17 cellular contexts compared by ENCODE assay signal in the genomic region with DNA sequence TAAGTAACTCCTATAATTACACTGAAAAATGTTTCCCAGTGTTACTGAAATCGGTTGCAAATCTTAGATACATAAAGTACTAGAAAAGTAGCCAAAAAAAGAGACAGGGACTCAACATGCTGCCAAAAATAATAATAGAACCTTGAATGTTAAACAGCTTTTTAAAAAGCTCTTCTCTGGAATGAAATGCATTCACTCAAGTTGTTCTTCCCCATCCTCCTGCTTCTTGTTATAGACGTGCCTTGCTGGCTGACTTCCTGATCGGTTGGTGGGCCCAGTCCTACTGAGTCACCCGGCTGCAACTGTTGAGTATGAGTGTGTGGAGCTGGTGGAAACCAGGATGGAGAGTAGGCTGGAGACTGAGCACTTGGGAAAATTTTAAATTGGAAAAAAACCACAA. TPM values are rescaled to one million over a fixed set of nuclear protein-coding genes. Genes with fewer than 3 reads are reported as not detected.
DNase-seq lines count a peak whose midpoint lies in the region.
"Had no signal": no experiment of that assay in that cellular context is flagged by ENCODE, and none has a peak within 500 bp of the region (broad histone marks: within the 10 kb centered on the region; RNA-seq: fewer than 3 reads in every experiment).

No MANE protein-coding gene starts in this region.

- no peak overlapping the region for H3K23ac ChIP-seq in neuronal stem cell (ENCODE audit: low read depth, low read length, poor library complexity)

- WGBS in neuronal stem cell (ENCODE audit: extremely low coverage in 2 of 2, insufficient read length in 2 of 2, insufficient replicate concordance in 1 of 2), 2 donors, result no CpG with 5 or more reads among the region's 4 CpGs

- no peak overlapping the region for H3K4me2 ChIP-seq in neuronal stem cell (ENCODE audit: insufficient read depth, low read length, poor library complexity, severe bottlenecking)

- H2BK15ac ChIP-seq in neuronal stem cell (ENCODE audit: low read length), result no peak overlapping the region

- H3K14ac ChIP-seq in neuronal stem cell (ENCODE audit: low read length), result no peak overlapping the region

- no peak overlapping the region for H4K91ac ChIP-seq in neuronal stem cell (ENCODE audit: low read depth, low read length, poor library complexity)

- H3K4me1 ChIP-seq in neuronal stem cell (ENCODE audit: control insufficient read depth in 2 of 2, insufficient read depth in 1 of 2, low read depth in 1 of 2, low read length in 2 of 2), result no peaks in the 10 kb centered on the region

- H3K79me1 ChIP-seq in neuronal stem cell (ENCODE audit: low read depth, low read length), result no peaks in the 10 kb centered on the region

- DNase-seq in AG08395 (ENCODE audit: low spot score) (peak; percentile 14), HT1080 (ENCODE audit: low read depth) (peak; percentile 65), cerebellar cortex (ENCODE audit: low spot score) (peak; percentile 27), left kidney (ENCODE audit: low read depth, low spot score) (peak; percentile 20), NCI-H524 treated with DMSO at 0.1 percent for 48 hours (lab: John Stamatoyannopoulos, UW) (no peak), NCI-H2029 treated with DMSO at 0.1 percent for 48 hours (lab: John Stamatoyannopoulos, UW) (no peak), COLO668 (lab: John Stamatoyannopoulos, UW; ENCODE audit: unreplicated experiment) (no peak), neuronal stem cell (ENCODE audit: low spot score) (no peak)
- DNase-seq: activated CD4-positive, alpha-beta T cell treated with anti-CD3 and anti-CD28 coated beads, Interleukin-2, amount 10 ng/mL, durations not matched to agents 7 days and 5 days; mammary epithelial cell; NCI-H187; NCI-H526 treated with DMSO at 0.1 percent for 48 hours; T-helper 2 cell; trophoblast cell had no signal

- no peak overlapping the region for H2BK5ac ChIP-seq in neuronal stem cell (ENCODE audit: low read length)

- no peak overlapping the region for H4K8ac ChIP-seq in neuronal stem cell (ENCODE audit: low read depth, low read length)

- H2AK5ac ChIP-seq in neuronal stem cell (ENCODE audit: low read depth, low read length), result no peak overlapping the region

- no peak overlapping the region for H3K4ac ChIP-seq in neuronal stem cell (ENCODE audit: low read length)

- H2AFZ ChIP-seq in neuronal stem cell (ENCODE audit: low read length), result no peak overlapping the region

- no peak overlapping the region for H2BK12ac ChIP-seq in neuronal stem cell (ENCODE audit: low read length)

- no peak overlapping the region for H3K18ac ChIP-seq in neuronal stem cell (ENCODE audit: low read length)

- no peaks in the 10 kb centered on the region for H3K36me3 ChIP-seq in neuronal stem cell (replicated peaks in 1 of 2; ENCODE audit: control insufficient read depth in 2 of 2, insufficient read depth in 2 of 2, low read length in 2 of 2)
- H3K36me3 ChIP-seq: neutrophil had no signal

- no peaks in the 10 kb centered on the region for H3K27me3 ChIP-seq in neuronal stem cell (ENCODE audit: control insufficient read depth in 3 of 3, insufficient read depth in 3 of 3, low read depth in 1 of 3, low read length in 3 of 3)
- H3K27me3 ChIP-seq: neutrophil had no signal

- H2BK120ac ChIP-seq in neuronal stem cell (ENCODE audit: low read depth, low read length), result no peak overlapping the region

- no peak overlapping the region for H3K27ac ChIP-seq in neuronal stem cell (replicated peaks; ENCODE audit: low read length)
- H3K27ac ChIP-seq: epithelial cell of prostate, neutrophil had no signal

- no peak overlapping the region for H3K4me3 ChIP-seq in neuronal stem cell (ENCODE audit: low read length in 2 of 2)
- H3K4me3 ChIP-seq: K562 had no signal

- no peak overlapping the region for H3K9ac ChIP-seq in neuronal stem cell (ENCODE audit: low read depth, low read length, poor library complexity)

- no peaks in the 10 kb centered on the region for H3K9me3 ChIP-seq in neuronal stem cell (replicated peaks in 1 of 2; ENCODE audit: control insufficient read depth in 2 of 2, insufficient read depth in 1 of 2, low read depth in 1 of 2, low read length in 2 of 2)
- H3K9me3 ChIP-seq: neutrophil had no signal

RNA-seq across cellular contexts. Expression of gene RAPGEF5, which starts 30.6 kb away (rescaled TPM):
- 0.84 and 3.1 TPM in 2 replicates for total RNA-seq in HT1080 (2014; rRNA removed; shearing (Covaris generic))
- 1.1 and 1.7 TPM in 2 replicates for polyA plus RNA-seq in HT1080 (2015; cell fraction: cytosol; rRNA removed)
- polyA plus RNA-seq in HT1080 (2015; cell fraction: nucleus; rRNA removed), result 0.96 and 1.7 TPM in 2 replicates
- 2.9 TPM for polyA plus RNA-seq in neuronal stem cell (2013, experiment 1 of 2)
- 2.8 TPM for polyA plus RNA-seq in neuronal stem cell (2013, experiment 2 of 2)

Comparison
In these comparisons a context has a peak if more than half of its experiments do, and no peak if none do; other contexts are left out.
1. DNase-seq: peak in AG08395 (single experiment), HT1080 (single experiment), cerebellar cortex (single experiment) and left kidney (single experiment); none in NCI-H524 treated with DMSO at 0.1 percent for 48 hours (single experiment), NCI-H2029 treated with DMSO at 0.1 percent for 48 hours (single experiment), COLO668 (single experiment) and neuronal stem cell (single experiment).